In the genomic region with DNA sequence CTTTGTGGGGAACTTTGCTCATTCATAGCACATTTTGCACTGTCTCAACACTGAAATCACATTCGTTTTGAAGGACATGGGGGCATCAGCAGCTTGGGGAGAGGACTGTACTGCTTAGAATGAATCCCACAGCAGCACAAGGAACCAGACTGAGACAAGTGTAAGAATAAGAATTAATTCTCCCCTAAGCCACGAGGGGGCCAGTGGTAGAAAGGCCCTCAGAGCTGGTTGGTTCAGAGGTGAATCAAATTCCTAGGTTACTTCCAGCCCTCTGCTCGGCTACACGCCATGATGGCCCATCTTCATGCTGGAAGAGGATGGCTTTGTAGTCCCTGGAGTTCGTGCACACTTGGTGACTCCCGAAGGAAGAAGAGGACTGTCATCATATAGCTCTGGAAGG, we compare ENCODE assay signal across 14 cellular contexts. TPM values are rescaled to one million over a fixed set of nuclear protein-coding genes. Genes with fewer than 3 reads are reported as not detected.
DNase-seq lines count a peak whose midpoint lies in the region; ATAC-seq and TF ChIP-seq lines count a peak whose summit lies in the region.
"Had no signal": no experiment of that assay in that cellular context is flagged by ENCODE, and none has a peak within 500 bp of the region (broad histone marks: within the 10 kb centered on the region; RNA-seq: fewer than 3 reads in every experiment).

No MANE protein-coding gene starts in this region.

- no peaks in the 10 kb centered on the region for H3K4me1 ChIP-seq in A673 (ENCODE audit: insufficient read depth, low read length, poor library complexity, severe bottlenecking)
- no peaks in the 10 kb centered on the region for H3K4me1 ChIP-seq in MM.1S (ENCODE audit: low read length)
- peaks cover 27% of the 10 kb centered on the region for H3K4me1 ChIP-seq in body of pancreas

- H3K4me3 ChIP-seq in A673 (ENCODE audit: low read depth, low read length, poor library complexity, severe bottlenecking) (no peak overlapping the region), GM06990 (replicated peaks; ENCODE audit: low read depth, low read length) (no peak overlapping the region), MM.1S (ENCODE audit: low read length) (no peak overlapping the region), body of pancreas (no peak overlapping the region)

- TF ChIP-seq CTCF in A673 (conservative IDR thresholded peaks at IDR 0.05; ENCODE audit: low read depth, low read length) = peak; percentile 34; the same call in 1 of the 2 replicates
- TF ChIP-seq CTCF in GM06990 (IDR thresholded peaks at IDR 0.05; ENCODE audit: insufficient read depth, low read length, poor library complexity, severe bottlenecking) = peak; percentile 46
- TF ChIP-seq CTCF in MM.1S (IDR thresholded peaks at IDR 0.05; ENCODE audit: low read length) = peak; percentile 37
- no peak for TF ChIP-seq CTCF in body of pancreas (IDR thresholded peaks at IDR 0.05)

- H3K27ac ChIP-seq in A673 (ENCODE audit: low read depth, low read length, poor library complexity, severe bottlenecking) (no peak overlapping the region), MM.1S (ENCODE audit: low read length) (no peak overlapping the region), body of pancreas (no peak overlapping the region)

- H2AFZ ChIP-seq in MM.1S (ENCODE audit: low read length) = no peak overlapping the region

- H4K20me1 ChIP-seq in MM.1S (ENCODE audit: insufficient read depth, low read length) = no peaks in the 10 kb centered on the region

- no TSS peak for BruUV-seq in A673 (replicated peaks; lab: Mats Ljungman, UMichigan)

- 46 to 60% methylated on average over 4 to 6 of the region's 6 CpGs for WGBS in body of pancreas, 2 donors

- peaks cover 9% of the 10 kb centered on the region for H3K27me3 ChIP-seq in A673 (replicated peaks; ENCODE audit: insufficient read depth, low read depth, low read length, poor library complexity)
- peaks cover 1% of the 10 kb centered on the region; the same call in 1 of the 2 replicates for H3K27me3 ChIP-seq in GM06990 (replicated peaks; ENCODE audit: control insufficient read depth, insufficient read depth, low read length)
- H3K27me3 ChIP-seq in MM.1S (replicated peaks; ENCODE audit: insufficient read depth, low read length) = no peaks in the 10 kb centered on the region
- H3K27me3 ChIP-seq in body of pancreas = no peaks in the 10 kb centered on the region

- H3K9me3 ChIP-seq in A673 (ENCODE audit: low read depth, low read length, poor library complexity, severe bottlenecking) = no peaks in the 10 kb centered on the region
- H3K9me3 ChIP-seq in MM.1S (replicated peaks; ENCODE audit: insufficient read depth, low read length) = no peaks in the 10 kb centered on the region
- no peaks in the 10 kb centered on the region for H3K9me3 ChIP-seq in body of pancreas

- no peaks in the 10 kb centered on the region for H3K79me2 ChIP-seq in MM.1S (ENCODE audit: low read length)

- no peaks in the 10 kb centered on the region for H3K9me2 ChIP-seq in MM.1S (replicated peaks; ENCODE audit: insufficient read depth, low read length)

- no peak overlapping the region for H3K9ac ChIP-seq in MM.1S (ENCODE audit: low read length)

- no peak for ATAC-seq in GM18858 (IDR thresholded peaks at IDR 0.05; ENCODE audit: unreplicated experiment)
- no peak for ATAC-seq in body of pancreas
- ATAC-seq: sciatic nerve had no signal

- peak; percentile 32 for DNase-seq in A673 (ENCODE audit: low spot score)
- DNase-seq in GM06990 (ENCODE audit: extremely low read depth, insufficient read length) = no peak
- DNase-seq in MM.1S = no peak
- DNase-seq in dermis blood vessel endothelial cell = peak; percentile 32
- DNase-seq in NCI-H146 treated with DMSO at 0.1 percent for 48 hours (lab: John Stamatoyannopoulos, UW; ENCODE audit: unreplicated experiment) = no peak
- no peak for DNase-seq in body of pancreas
- no peak for DNase-seq in activated gamma-delta T cell (lab: John Stamatoyannopoulos, UW)
- DNase-seq: activated CD4-positive, alpha-beta T cell treated with anti-CD3 and anti-CD28 coated beads, Interleukin-2, amount 10 ng/mL, durations not matched to agents 24 days and 14 days; activated naive CD8-positive, alpha-beta T cell treated with anti-CD3 and anti-CD28 coated beads for 36 hours; CD4-positive, alpha-beta T cell had no signal

- intact Hi-C loops in A673 (cut with micrococcal nuclease; ENCODE audit: unreplicated experiment) (no loop called here), body of pancreas (cut with DNase I) (no loop called here)

- TF ChIP-seq POLR2A in body of pancreas (IDR thresholded peaks at IDR 0.05) = no peak

- CTCF ChIA-PET in A673 (lab: Charles Lee) = interaction anchor here (1.0 to 2.1 kb wide), 5 partner anchors 9 to 274 kb away, joined by 4 to 5 read pairs (median 4); a partner anchor contains a TSS

- H3K36me3 ChIP-seq in A673 (ENCODE audit: insufficient read depth, low read length, poor library complexity, severe bottlenecking) (no peaks in the 10 kb centered on the region), GM06990 (ENCODE audit: control insufficient read depth, insufficient read depth, low read length) (no peaks in the 10 kb centered on the region), MM.1S (replicated peaks; ENCODE audit: insufficient read depth, low read length) (no peaks in the 10 kb centered on the region), body of pancreas (replicated peaks in 1 of 2; ENCODE audit: insufficient read depth in 1 of 2, low read depth in 2 of 2) (no peaks in the 10 kb centered on the region)

- POLR2A ChIA-PET in A673 (lab: Charles Lee; ENCODE audit: low non-redundant PET) = no interaction called here

- H3K4me2 ChIP-seq in MM.1S (ENCODE audit: low read depth, low read length) = no peak overlapping the region

- H3F3A ChIP-seq in MM.1S (ENCODE audit: insufficient read depth, low read length) = no peaks in the 10 kb centered on the region

RNA-seq across cellular contexts. Expression of a gene that starts 12.0 kb away (rescaled TPM):
- total RNA-seq in A673 (2021) (not detected in 2 replicates), dermis blood vessel endothelial cell (not detected in 2 replicates), body of pancreas (not detected)
- total RNA-seq: activated CD4-positive, alpha-beta T cell treated with anti-CD3 and anti-CD28 coated beads, Interleukin-2, amount 10 ng/mL, durations not matched to agents 24 days and 14 days; activated naive CD8-positive, alpha-beta T cell treated with anti-CD3 and anti-CD28 coated beads for 36 hours; CD4-positive, alpha-beta T cell; M059J; mucosa of gallbladder; sciatic nerve had no signal

Comparison
In these comparisons a context has a peak if more than half of its experiments do, and no peak if none do; other contexts are left out.
1. DNase-seq: peak in A673 (single experiment) and dermis blood vessel endothelial cell (single experiment); none in GM06990 (single experiment), MM.1S (single experiment), NCI-H146 treated with DMSO at 0.1 percent for 48 hours (single experiment), body of pancreas (0 of 4) and activated gamma-delta T cell (single experiment).
2. CTCF ChIP-seq: peak in A673 (single experiment), GM06990 (single experiment) and MM.1S (single experiment); none in body of pancreas (0 of 7).